ENCODE assay signal across 8 cellular contexts in the genomic region with DNA sequence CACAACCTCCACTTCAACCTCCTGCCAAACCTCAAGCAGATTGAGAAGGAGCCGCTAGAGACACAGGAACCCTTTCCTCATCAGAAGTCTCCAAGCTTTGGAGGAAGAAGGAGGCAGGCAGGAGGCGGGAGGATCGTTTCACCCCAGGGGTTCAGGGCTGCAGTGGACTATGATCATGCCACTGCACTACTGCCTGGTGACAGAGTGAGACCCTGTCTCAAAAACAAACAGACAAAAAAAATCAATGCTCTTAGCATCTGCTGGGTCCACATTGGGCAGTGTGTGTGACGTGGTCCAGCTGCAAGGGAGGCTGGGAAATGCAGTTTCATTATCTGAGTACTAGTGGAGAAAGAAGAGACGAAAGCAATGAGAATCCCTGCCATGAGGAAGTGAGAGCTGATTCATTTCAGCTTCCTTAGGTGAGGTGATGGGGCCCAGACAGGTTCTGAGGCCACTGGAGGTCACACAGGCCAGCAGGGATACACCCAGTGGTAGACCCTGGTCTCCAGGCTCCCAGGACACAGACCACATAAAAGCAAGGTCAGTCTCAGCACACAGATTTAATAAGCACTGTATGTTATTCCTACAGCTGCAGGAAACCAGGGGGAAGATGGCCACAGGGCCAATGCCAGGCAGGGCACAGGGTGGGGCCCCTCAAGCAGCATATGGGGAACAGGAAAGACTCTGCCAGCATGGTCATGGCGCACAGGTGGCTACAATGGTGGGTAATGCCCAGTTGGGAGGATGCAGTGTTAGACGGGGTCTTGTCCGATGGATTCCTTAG.
DNase-seq lines count a peak whose midpoint lies in the region; ATAC-seq, FAIRE-seq and TF ChIP-seq lines count a peak whose summit lies in the region.

No MANE protein-coding gene starts in this region.

- H3K36me3 Mint-ChIP-seq in effector memory CD8-positive, alpha-beta T cell (ENCODE audit: insufficient read depth), result peaks cover 3% of the 10 kb centered on the region

- DNase-seq in effector memory CD8-positive, alpha-beta T cell, result no peak
- DNase-seq in GDM1 (lab: John Stamatoyannopoulos, UW) (no peak), DMS79 (lab: John Stamatoyannopoulos, UW) (no peak), urothelium cell line (ENCODE audit: low spot score) (no peak), nucleus accumbens (lab: John Stamatoyannopoulos, UW) (no peak)

- no peak overlapping the region for H3K27ac Mint-ChIP-seq in effector memory CD8-positive, alpha-beta T cell

- H3K27me3 Mint-ChIP-seq in effector memory CD8-positive, alpha-beta T cell, result peaks cover 44 to 62% of the 10 kb centered on the region in 2 donors

- no peak for FAIRE-seq in urothelium cell line (lab: Jason Lieb, UNC)

- peaks cover 6 to 28% of the 10 kb centered on the region in 2 donors for H3K4me1 Mint-ChIP-seq in effector memory CD8-positive, alpha-beta T cell (ENCODE audit: low read depth in 2 of 2)

- peak overlapping the region in 1 of 2 donors; percentile 1 for H3K4me3 Mint-ChIP-seq in effector memory CD8-positive, alpha-beta T cell

- no peaks in the 10 kb centered on the region for H3K9me3 Mint-ChIP-seq in effector memory CD8-positive, alpha-beta T cell

- ATAC-seq in GM18505 (IDR thresholded peaks at IDR 0.05; ENCODE audit: unreplicated experiment) (peak; percentile 86), GM21447 (IDR thresholded peaks at IDR 0.05; ENCODE audit: unreplicated experiment) (peak; percentile 95), HG03558 (IDR thresholded peaks at IDR 0.05; ENCODE audit: extremely low read depth, unreplicated experiment) (peak; percentile 86)
- ATAC-seq in effector memory CD8-positive, alpha-beta T cell (replicated peaks), result peak; percentile 26

- TF ChIP-seq POLR2A in GM18505 (IDR thresholded peaks at IDR 0.05; ENCODE audit: borderline replicate concordance, extremely low read depth, insufficient read depth, insufficient read length), result peak; percentile 41

Comparison
In these comparisons a context has a peak if more than half of its experiments do, and no peak if none do; other contexts are left out.
1. ATAC-seq: peak in every context shown above with its lines; median percentile 95 in GM21447; 86 in GM18505; 86 in HG03558; 26 in effector memory CD8-positive, alpha-beta T cell.